Comparison of ENCODE assay signal across 9 cellular contexts in genomic region chr18:49861659-49862058, GRCh38. TPM values are rescaled to one million over a fixed set of nuclear protein-coding genes. Genes with fewer than 3 reads are reported as not detected.
A peak's percentile ranks its signal among the peaks of the same experiment; 100 is the strongest.
DNase-seq lines count a peak whose midpoint lies in the region; ATAC-seq, FAIRE-seq and TF ChIP-seq lines count a peak whose summit lies in the region.
"Had no signal": no experiment of that assay in that cellular context is flagged by ENCODE, and none has a peak within 500 bp of the region (broad histone marks: within the 10 kb centered on the region; RNA-seq: fewer than 3 reads in every experiment).

No MANE protein-coding gene starts in this region.

- TF ChIP-seq CTCF in DND-41 (IDR thresholded peaks at IDR 0.05; ENCODE audit: borderline replicate concordance, extremely low read depth, low read length, poor library complexity, severe bottlenecking) (peak; percentile 60), mammary epithelial cell (conservative IDR thresholded peaks at IDR 0.05 in 1 of 2, IDR thresholded peaks at IDR 0.05 in 1 of 2; ENCODE audit: extremely low read depth in 1 of 2, insufficient read depth in 1 of 2, low read depth in 1 of 2, low read length in 2 of 2) (peak; percentile 14 to 25), nephron progenitor cell (IDR thresholded peaks at IDR 0.05) (peak; percentile 39)

- no peak overlapping the region for H3K9ac ChIP-seq in DND-41 (ENCODE audit: low read depth, low read length)
- no peak overlapping the region for H3K9ac ChIP-seq in mammary epithelial cell (ENCODE audit: insufficient read depth, low read length)

- H3K36me3 ChIP-seq in DND-41 (ENCODE audit: insufficient read depth, low read length) (no peaks in the 10 kb centered on the region), mammary epithelial cell (ENCODE audit: insufficient read depth, low read length) (no peaks in the 10 kb centered on the region), small intestine (ENCODE audit: control insufficient read depth in 2 of 2, insufficient read depth in 2 of 2, low read length in 2 of 2) (peaks cover 0 to 2% of the 10 kb centered on the region in 2 donors)
- H3K36me3 ChIP-seq: SJCRH30 had no signal

- H3K9me3 ChIP-seq in DND-41 (ENCODE audit: insufficient read depth, low read length, severe bottlenecking) (no peaks in the 10 kb centered on the region), mammary epithelial cell (replicated peaks; ENCODE audit: insufficient read depth, low read length) (no peaks in the 10 kb centered on the region), small intestine (ENCODE audit: control insufficient read depth, low read depth) (no peaks in the 10 kb centered on the region)
- H3K9me3 ChIP-seq: SJCRH30 had no signal

- no peaks in the 10 kb centered on the region for H4K20me1 ChIP-seq in DND-41 (ENCODE audit: insufficient read depth, low read length)
- no peaks in the 10 kb centered on the region for H4K20me1 ChIP-seq in mammary epithelial cell (ENCODE audit: insufficient read depth, low read length)

- FAIRE-seq in small intestine (lab: Jason Lieb, UNC): no peak

- H3K9me3 Mint-ChIP-seq in nephron progenitor cell: no peaks in the 10 kb centered on the region

- H3K4me3 Mint-ChIP-seq in nephron progenitor cell: no peak overlapping the region

- WGBS in mammary epithelial cell (ENCODE audit: low coverage, missing lambda C conversion rate): 42% methylated on average over 3 of the region's 3 CpGs
- 55 to 61% (median 60%) methylated on average over 3 of the region's 3 CpGs for WGBS in small intestine, 3 donors

- no peaks in the 10 kb centered on the region for H3K36me3 Mint-ChIP-seq in nephron progenitor cell (ENCODE audit: low read depth)

- peaks cover 7% of the 10 kb centered on the region for H3K27me3 Mint-ChIP-seq in nephron progenitor cell (ENCODE audit: low read depth, poor library complexity)

- no peak overlapping the region for H3K4me3 ChIP-seq in DND-41 (ENCODE audit: low read depth in 1 of 2, low read length in 2 of 2)
- no peak overlapping the region for H3K4me3 ChIP-seq in mammary epithelial cell (replicated peaks in 1 of 3; ENCODE audit: insufficient read depth in 1 of 3, low read depth in 2 of 3, low read length in 3 of 3)
- no peak overlapping the region for H3K4me3 ChIP-seq in small intestine (ENCODE audit: low read depth in 1 of 2, low read length in 2 of 2)
- H3K4me3 ChIP-seq: SJCRH30 had no signal

- H3K4me2 ChIP-seq in DND-41 (ENCODE audit: insufficient read depth, low read length) (no peak overlapping the region), mammary epithelial cell (ENCODE audit: insufficient read depth, low read depth, low read length) (no peak overlapping the region)

- peaks cover 12% of the 10 kb centered on the region for H3K4me1 Mint-ChIP-seq in nephron progenitor cell

- H3K27ac ChIP-seq in DND-41 (ENCODE audit: low read length): no peak overlapping the region
- H3K27ac ChIP-seq in mammary epithelial cell (ENCODE audit: insufficient read depth, low read depth, low read length): no peak overlapping the region
- H3K27ac ChIP-seq in small intestine (ENCODE audit: low read depth in 1 of 2, low read length in 1 of 2): no peak overlapping the region
- H3K27ac ChIP-seq: SJCRH30 had no signal

- DNase-seq in DND-41 (no peak), KBM-7 (peak; percentile 38), mammary epithelial cell (no peak), nephron progenitor cell (no peak), NCI-H510A treated with DMSO at 0.1 percent for 48 hours (lab: John Stamatoyannopoulos, UW) (no peak), small intestine (no peak)

- no peaks in the 10 kb centered on the region for H3K79me2 ChIP-seq in DND-41 (ENCODE audit: insufficient read depth, low read length)
- no peaks in the 10 kb centered on the region for H3K79me2 ChIP-seq in mammary epithelial cell (ENCODE audit: insufficient read depth, low read length)

- H3K27me3 ChIP-seq in DND-41 (ENCODE audit: insufficient read depth, low read length, poor library complexity) (peaks cover 19% of the 10 kb centered on the region), mammary epithelial cell (ENCODE audit: insufficient read depth, low read length) (no peaks in the 10 kb centered on the region), small intestine (ENCODE audit: control insufficient read depth in 2 of 2, insufficient read depth in 2 of 2, low read length in 2 of 2) (no peaks in the 10 kb centered on the region)
- H3K27me3 ChIP-seq: SJCRH30 had no signal

- H3K27ac Mint-ChIP-seq in nephron progenitor cell: no peak overlapping the region

- dilution Hi-C loops in mammary epithelial cell (cut with HindIII; ENCODE audit: low sequenced_read_pairs): no loop called here

- H3K4me1 ChIP-seq in DND-41 (ENCODE audit: insufficient read depth, low read length) (no peaks in the 10 kb centered on the region), mammary epithelial cell (ENCODE audit: insufficient read depth, low read length) (no peaks in the 10 kb centered on the region), small intestine (ENCODE audit: control insufficient read depth in 2 of 2, insufficient read depth in 1 of 2, low read depth in 1 of 2, low read length in 1 of 2) (peaks cover 0 to 8% of the 10 kb centered on the region in 2 donors)
- H3K4me1 ChIP-seq: SJCRH30 had no signal

- BruUV-seq in mammary epithelial cell (replicated peaks; lab: Mats Ljungman, UMichigan): no TSS peak

- intact Hi-C loops in mammary epithelial cell (cut with micrococcal nuclease): no loop called here

- H2AFZ ChIP-seq in DND-41 (ENCODE audit: low read depth, low read length) (no peak overlapping the region), mammary epithelial cell (ENCODE audit: low read depth, low read length) (no peak overlapping the region)

- ATAC-seq in DND-41 (ENCODE audit: insufficient read depth, low read depth): no peak
- ATAC-seq in HG03280 (IDR thresholded peaks at IDR 0.05; ENCODE audit: unreplicated experiment): no peak
- ATAC-seq in GM19324 (IDR thresholded peaks at IDR 0.05; ENCODE audit: low FRiP score, unreplicated experiment): no peak

- in situ Hi-C loops in KBM-7 (cut with MboI; ENCODE audit: low pct_unique_long_range_greater_than_20kb, low sequenced_read_pairs): loop anchor here (25.0 kb wide), 2 partner anchors 324 to 1174 kb away; no protein-coding TSS in a partner anchor
- in situ Hi-C loops in mammary epithelial cell (cut with MboI; ENCODE audit: low sequenced_read_pairs in 2 of 2): no loop called here

- CTCF ChIA-PET in mammary epithelial cell (lab: Charles Lee; ENCODE audit: low non-redundant PET): interaction anchor here (0.6 kb wide), 1 partner anchor 543 kb away, joined by 10 read pairs; no protein-coding TSS in a partner anchor

RNA-seq across cellular contexts. Expression of gene ACAA2, which starts 48.3 kb away (rescaled TPM):
- 10 to 100 TPM; 42.2 to 45.9 TPM for total RNA-seq in mammary epithelial cell
- polyA plus RNA-seq in mammary epithelial cell: 20.8 TPM
- polyA minus RNA-seq in mammary epithelial cell: 6.4 TPM
- polyA plus RNA-seq in small intestine: 100 to 1,000 TPM; 117 to 397 (median 298) TPM
